Comparison of ENCODE assay signal across 24 cellular contexts in the genomic region with DNA sequence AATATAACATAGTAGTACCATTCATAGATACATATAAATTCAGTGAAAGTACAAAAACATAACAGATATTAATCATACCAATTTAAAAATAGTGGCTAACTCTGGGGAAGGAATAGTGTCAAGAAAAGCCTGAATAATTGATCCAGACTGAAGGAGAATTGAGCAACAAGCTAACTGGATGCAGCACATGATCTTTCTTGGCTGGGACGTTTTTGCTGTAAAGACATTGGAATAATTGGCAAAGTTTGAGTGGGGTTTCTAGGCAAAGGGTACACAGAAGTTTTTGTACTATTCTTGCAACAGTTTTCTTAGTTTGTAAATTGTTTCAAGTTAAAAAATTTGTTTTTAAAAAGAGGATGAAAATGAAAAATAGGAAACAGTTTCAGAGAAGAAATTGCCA.
"Had no signal": no experiment of that assay in that cellular context is flagged by ENCODE, and none has a peak within 500 bp of the region (broad histone marks: within the 10 kb centered on the region; RNA-seq: fewer than 3 reads in every experiment).

No MANE protein-coding gene starts in this region.

- H3K4me3 ChIP-seq: gastroesophageal sphincter, heart right ventricle, prostate gland, testis, uterus had no signal

- H3K4me3 Mint-ChIP-seq: endodermal cell had no signal

- DNase-seq: activated CD4-positive, alpha-beta T cell treated with anti-CD3 and anti-CD28 coated beads, Interleukin-2, amount 10 ng/mL, durations not matched to agents 7 days and 5 days; activated CD4-positive, CD25-positive, alpha-beta regulatory T cell treated with anti-CD3 and anti-CD28 coated beads, Interleukin-2, amount 50 U/mL, for 72 hours; activated CD8-positive, alpha-beta memory T cell treated with anti-CD3 and anti-CD28 coated beads, Interleukin-2, amount 10 ng/mL, durations not matched to agents 7 days and 5 days; activated CD8-positive, alpha-beta T cell treated with anti-CD3 and anti-CD28 coated beads for 36 hours; activated naive CD8-positive, alpha-beta T cell treated with anti-CD3 and anti-CD28 coated beads for 36 hours; activated T-cell treated with anti-CD3 and anti-CD28 coated beads for 4 hours; amniotic stem cell; cortex of kidney; endodermal cell; heart right ventricle; islet precursor cell; left colon; mesendoderm; naive B cell; stimulated activated CD4-positive, alpha-beta T cell treated with anti-CD3 and anti-CD28 coated beads, Interleukin-2, amount 100 ng/mL, for 48 hours; stimulated activated CD8-positive, alpha-beta memory T cell treated with anti-CD3 and anti-CD28 coated beads, Interleukin-4, amount 100 ng/mL, for 48 hours; stimulated activated naive B cell treated with anti-CD40 and anti-IgM and Interleukin-4, amounts not matched to agents 10 μg/mL and 1 μg/mL and 100 μg/mL, for 72 hours; T-cell; testis; trophoblast cell; uterus; WERI-Rb-1 had no signal

- ATAC-seq: activated CD8-positive, alpha-beta memory T cell treated with anti-CD3 and anti-CD28 coated beads, Interleukin-2, amount 10 ng/mL, durations not matched to agents 7 days and 5 days; activated CD8-positive, alpha-beta T cell treated with anti-CD3 and anti-CD28 coated beads for 36 hours; gastroesophageal sphincter; heart right ventricle; left colon; stimulated activated naive B cell treated with anti-CD40 and anti-IgM and Interleukin-4, amounts not matched to agents 10 μg/mL and 1 μg/mL and 100 μg/mL, for 72 hours; T-cell had no signal

- H3K36me3 Mint-ChIP-seq: T-cell had no signal

- H3K9me3 Mint-ChIP-seq: activated CD4-positive, alpha-beta T cell treated with anti-CD3 and anti-CD28 coated beads, Interleukin-2, amount 10 ng/mL, durations not matched to agents 7 days and 5 days; activated CD8-positive, alpha-beta T cell treated with anti-CD3 and anti-CD28 coated beads for 36 hours; activated naive CD8-positive, alpha-beta T cell treated with anti-CD3 and anti-CD28 coated beads for 36 hours; endodermal cell; stimulated activated naive B cell treated with anti-CD40 and anti-IgM and Interleukin-4, amounts not matched to agents 10 μg/mL and 1 μg/mL and 100 μg/mL, for 72 hours; T-cell had no signal

- H3K27ac ChIP-seq: gastroesophageal sphincter, heart right ventricle, prostate gland, testis, uterus, WERI-Rb-1 had no signal

- H3K27ac Mint-ChIP-seq: activated naive CD8-positive, alpha-beta T cell treated with anti-CD3 and anti-CD28 coated beads for 36 hours; endodermal cell had no signal

- H3K27me3 Mint-ChIP-seq: activated CD4-positive, alpha-beta T cell treated with anti-CD3 and anti-CD28 coated beads, Interleukin-2, amount 10 ng/mL, durations not matched to agents 7 days and 5 days; activated CD8-positive, alpha-beta memory T cell treated with anti-CD3 and anti-CD28 coated beads, Interleukin-2, amount 10 ng/mL, durations not matched to agents 7 days and 5 days; activated CD8-positive, alpha-beta T cell treated with anti-CD3 and anti-CD28 coated beads for 36 hours; activated naive CD8-positive, alpha-beta T cell treated with anti-CD3 and anti-CD28 coated beads for 36 hours; naive B cell; stimulated activated naive B cell treated with anti-CD40 and anti-IgM and Interleukin-4, amounts not matched to agents 10 μg/mL and 1 μg/mL and 100 μg/mL, for 72 hours; T-cell had no signal
